8 cellular contexts compared by ENCODE assay signal in the genomic region with DNA sequence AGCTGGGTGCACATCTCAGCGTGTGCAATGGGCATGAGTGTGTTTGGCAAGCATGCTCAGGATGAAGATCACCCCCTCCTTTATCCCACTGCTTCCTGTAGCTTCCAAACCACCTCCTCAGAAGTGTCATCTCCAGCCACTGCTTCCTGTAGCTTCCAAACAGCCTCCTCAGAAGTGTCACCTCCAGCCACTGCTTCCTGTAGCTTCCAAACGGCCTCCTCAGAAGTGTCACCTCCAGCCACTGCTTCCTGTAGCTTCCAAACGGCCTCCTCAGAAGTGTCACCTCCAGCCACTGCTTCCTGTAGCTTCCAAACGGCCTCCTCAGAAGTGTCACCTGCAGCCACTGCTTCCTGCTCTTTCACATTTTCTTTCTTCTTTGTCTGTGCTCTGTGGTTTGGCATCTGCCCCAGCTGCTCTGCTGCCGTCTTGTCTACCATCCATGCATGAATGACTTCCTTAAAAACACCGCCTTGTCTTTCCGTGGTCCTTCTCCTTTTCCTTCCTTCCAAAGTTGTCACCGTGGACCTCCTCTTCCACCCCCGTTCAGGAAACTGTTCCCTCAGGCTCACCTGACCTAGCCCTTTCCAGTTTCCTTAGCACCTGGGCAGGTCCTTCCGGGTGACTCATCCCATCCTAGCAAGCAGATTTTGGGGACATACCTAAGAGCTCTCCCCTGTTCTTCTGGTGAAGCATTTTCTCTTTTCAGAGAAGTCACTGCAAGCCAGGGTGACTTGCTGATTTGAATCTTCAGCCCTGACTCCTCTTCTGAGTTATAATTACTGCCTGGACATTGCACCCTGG. TPM values are rescaled to one million over a fixed set of nuclear protein-coding genes. Genes with fewer than 3 reads are reported as not detected.
DNase-seq lines count a peak whose midpoint lies in the region; ATAC-seq lines count a peak whose summit lies in the region.

No MANE protein-coding gene starts in this region.

- H3K27ac Mint-ChIP-seq in naive B cell: peak overlapping the region; percentile 85 to 96 (median 92)

- ATAC-seq in HG02938 (IDR thresholded peaks at IDR 0.05; ENCODE audit: unreplicated experiment) (peak; percentile 82), naive B cell (ENCODE audit: low read depth in 2 of 2) (peak; percentile 93 to 95)

- peak; percentile 15 for DNase-seq in DMS79 (lab: John Stamatoyannopoulos, UW)
- DNase-seq in DMS79 treated with DMSO at 0.1 percent for 48 hours (lab: John Stamatoyannopoulos, UW): no peak
- peak; percentile 77 for DNase-seq in OCI-M1 (lab: John Stamatoyannopoulos, UW)
- DNase-seq in naive B cell: peak; percentile 56
- DNase-seq in DMS153 treated with DMSO at 0.1 percent for 48 hours (lab: John Stamatoyannopoulos, UW; ENCODE audit: unreplicated experiment): no peak
- no peak for DNase-seq in Ammon's horn (ENCODE audit: low spot score)
- DNase-seq in NCI-H1930 (lab: John Stamatoyannopoulos, UW): no peak

- H3K4me3 Mint-ChIP-seq in naive B cell: peak overlapping the region; percentile 4 to 84 (median 68)

- peaks cover 30 to 45% (median 39%) of the 10 kb centered on the region in 3 donors for H3K4me1 Mint-ChIP-seq in naive B cell

- H3K27me3 Mint-ChIP-seq in naive B cell: no peaks in the 10 kb centered on the region

- no peaks in the 10 kb centered on the region for H3K36me3 Mint-ChIP-seq in naive B cell

- no peaks in the 10 kb centered on the region for H3K9me3 Mint-ChIP-seq in naive B cell

RNA-seq across cellular contexts. Expression of a gene that starts 43.5 kb away (rescaled TPM):
- polyA plus RNA-seq in naive B cell (ENCODE audit: low read depth in 6 of 6): 1 to 10 TPM in 2 of 6 donors, under 1 TPM in 3, not detected in 1; 0.34 to 2.8 (median 0.58) TPM

Comparison
In these comparisons a context has a peak if more than half of its experiments do, and no peak if none do; other contexts are left out.
1. DNase-seq: peak in DMS79 (single experiment), OCI-M1 (single experiment) and naive B cell (single experiment); none in DMS79 treated with DMSO at 0.1 percent for 48 hours (single experiment), DMS153 treated with DMSO at 0.1 percent for 48 hours (single experiment), Ammon's horn (single experiment) and NCI-H1930 (0 of 2).